In genomic region chr17:45235071-45236001, GRCh38 we compare ENCODE assay signal across 8 cellular contexts.
DNase-seq lines count a peak whose midpoint lies in the region; ATAC-seq and TF ChIP-seq lines count a peak whose summit lies in the region.

No MANE protein-coding gene starts in this region.

- no peaks in the 10 kb centered on the region for H3K27me3 Mint-ChIP-seq in memory B cell
- no peaks in the 10 kb centered on the region for H3K27me3 Mint-ChIP-seq in stimulated activated memory B cell treated with anti-CD40 and anti-IgM and Interleukin-4, amounts not matched to agents 10 μg/mL and 1 μg/mL and 100 μg/mL, for 72 hours

- peaks cover 43% of the 10 kb centered on the region for H3K36me3 Mint-ChIP-seq in memory B cell
- H3K36me3 Mint-ChIP-seq in stimulated activated memory B cell treated with anti-CD40 and anti-IgM and Interleukin-4, amounts not matched to agents 10 μg/mL and 1 μg/mL and 100 μg/mL, for 72 hours = peaks cover 64% of the 10 kb centered on the region

- peaks cover 37% of the 10 kb centered on the region for H3K4me1 Mint-ChIP-seq in memory B cell
- peaks cover 82% of the 10 kb centered on the region for H3K4me1 Mint-ChIP-seq in stimulated activated memory B cell treated with anti-CD40 and anti-IgM and Interleukin-4, amounts not matched to agents 10 μg/mL and 1 μg/mL and 100 μg/mL, for 72 hours

- H3K4me3 ChIP-seq in AG04449 (ENCODE audit: low read depth, low read length) = no peak overlapping the region

- no peak overlapping the region for H3K4me3 Mint-ChIP-seq in memory B cell
- H3K4me3 Mint-ChIP-seq in stimulated activated memory B cell treated with anti-CD40 and anti-IgM and Interleukin-4, amounts not matched to agents 10 μg/mL and 1 μg/mL and 100 μg/mL, for 72 hours = no peak overlapping the region

- in situ Hi-C loops in GM13977 (cut with MboI; ENCODE audit: low pct_unique_long_range_greater_than_20kb, low sequenced_read_pairs, unreplicated experiment) = no loop called here

- DNase-seq in AG04449 (ENCODE audit: low read depth, low spot score) (peak; percentile 9), GM13977 (ENCODE audit: low spot score) (peak; percentile 78), NCI-H748 treated with DMSO at 0.1 percent for 48 hours (lab: John Stamatoyannopoulos, UW) (peak; percentile 53), memory B cell (ENCODE audit: low spot score in 2 of 2) (peak; percentile 70 to 75)
- peak; percentile 86 to 87 for DNase-seq in activated CD4-positive, alpha-beta T cell treated with anti-CD3 and anti-CD28 coated beads, Interleukin-2, amount 50 U/mL, for 48 hours
- peak; percentile 67 for DNase-seq in effector CD8-positive, alpha-beta T cell (lab: John Stamatoyannopoulos, UW)

- no peaks in the 10 kb centered on the region for H3K9me3 Mint-ChIP-seq in memory B cell
- no peaks in the 10 kb centered on the region for H3K9me3 Mint-ChIP-seq in stimulated activated memory B cell treated with anti-CD40 and anti-IgM and Interleukin-4, amounts not matched to agents 10 μg/mL and 1 μg/mL and 100 μg/mL, for 72 hours

- POLR2A ChIA-PET in AG04449 (lab: Yijun Ruan, JAX) = interaction anchor here (1.4 kb wide), 1 partner anchor 87 kb away, joined by 4 read pairs; the partner anchor contains the start of gene HEXIM1

- TF ChIP-seq CTCF in AG04449 (IDR thresholded peaks at IDR 0.05; ENCODE audit: insufficient read depth, low read length, missing control alignments) (peak; percentile 87), GM13977 (IDR thresholded peaks at IDR 0.05; ENCODE audit: extremely low read depth, insufficient read depth, missing control alignments) (peak; percentile 79)

- peak overlapping the region; percentile 98 for H3K27ac Mint-ChIP-seq in memory B cell
- H3K27ac Mint-ChIP-seq in stimulated activated memory B cell treated with anti-CD40 and anti-IgM and Interleukin-4, amounts not matched to agents 10 μg/mL and 1 μg/mL and 100 μg/mL, for 72 hours = peak overlapping the region; percentile 97

- ATAC-seq in memory B cell (ENCODE audit: low read depth) (peak; percentile 75), HG02678 (IDR thresholded peaks at IDR 0.05; ENCODE audit: unreplicated experiment) (no peak)
- peak; percentile 79 for ATAC-seq in stimulated activated memory B cell treated with anti-CD40 and anti-IgM and Interleukin-4, amounts not matched to agents 10 μg/mL and 1 μg/mL and 100 μg/mL, for 72 hours

- CTCF ChIA-PET in AG04449 (lab: Yijun Ruan, JAX) = interaction anchor here (0.6 to 13.7 kb wide), 28 partner anchors 7 to 343 kb away, joined by 3 to 205 read pairs (median 5); partner anchors contain the start of genes ACBD4 and FMNL1

Comparison
In these comparisons a context has a peak if more than half of its experiments do, and no peak if none do; other contexts are left out.
1. DNase-seq: peak in every context shown above with its lines; median percentile 86 in activated CD4-positive, alpha-beta T cell treated with anti-CD3 and anti-CD28 coated beads, Interleukin-2, amount 50 U/mL, for 48 hours; 78 in GM13977; 72 in memory B cell; 67 in effector CD8-positive, alpha-beta T cell; 53 in NCI-H748 treated with DMSO at 0.1 percent for 48 hours; 9 in AG04449.